Comparison of ENCODE assay signal across 24 cellular contexts in genomic region chr10:17241611-17242333, GRCh38.
"Had no signal": no experiment of that assay in that cellular context is flagged by ENCODE, and none has a peak within 500 bp of the region (broad histone marks: within the 10 kb centered on the region; RNA-seq: fewer than 3 reads in every experiment).

No MANE protein-coding gene starts in this region.

- H3K4me1 ChIP-seq: adrenal gland, SJCRH30 had no signal

- H3K4me3 Mint-ChIP-seq: T-helper 2 cell treated with Interferon-gamma antibody and Interleukin-4, amounts not matched to agents 5 μg/mL and 100 μg/mL, for 36 hours had no signal

- H3K27me3 ChIP-seq: adrenal gland, SJCRH30 had no signal

- ATAC-seq: activated CD4-positive, CD25-positive, alpha-beta regulatory T cell treated with anti-CD3 and anti-CD28 coated beads, Interleukin-2, amount 50 U/mL, for 24 hours; Panc1; Right ventricle myocardium inferior had no signal

- DNase-seq: activated CD4-positive, alpha-beta T cell treated with anti-CD3 and anti-CD28 coated beads for 4 hours; activated CD4-positive, alpha-beta T cell treated with anti-CD3 and anti-CD28 coated beads, Interleukin-2, amount 50 U/mL, for 4 hours; activated CD8-positive, alpha-beta memory T cell treated with anti-CD3 and anti-CD28 coated beads, Interleukin-2, amount 50 U/mL, for 48 hours; activated T-cell treated with anti-CD3 and anti-CD28 coated beads, Interleukin-2, amount 50 U/mL, for 1 hour; adrenal gland; anterior cingulate cortex; cerebellar nuclear complex; Kasumi-1; KBM-7; NCI-H1417; NCI-H1930; NCI-H345; NCI-H510A; NCI-H526 treated with DMSO at 0.1 percent for 48 hours; NCI-H82; NK-92 treated with Interleukin-12 subunit alpha and Interleukin-12 subunit beta, amount 100 ng/mL, for 24 hours; OCI-M1; RPMI8226; SJCRH30; SK-N-SH had no signal

- H3K4me3 ChIP-seq: adrenal gland, SJCRH30 had no signal

- H3K9me3 ChIP-seq: adrenal gland, SK-N-SH had no signal

- H3K27ac ChIP-seq: adrenal gland, SJCRH30 had no signal

- H3K27ac Mint-ChIP-seq: T-helper 2 cell treated with Interferon-gamma antibody and Interleukin-4, amounts not matched to agents 5 μg/mL and 100 μg/mL, for 36 hours had no signal
